ENCODE assay signal across 1 cellular context in the genomic region with DNA sequence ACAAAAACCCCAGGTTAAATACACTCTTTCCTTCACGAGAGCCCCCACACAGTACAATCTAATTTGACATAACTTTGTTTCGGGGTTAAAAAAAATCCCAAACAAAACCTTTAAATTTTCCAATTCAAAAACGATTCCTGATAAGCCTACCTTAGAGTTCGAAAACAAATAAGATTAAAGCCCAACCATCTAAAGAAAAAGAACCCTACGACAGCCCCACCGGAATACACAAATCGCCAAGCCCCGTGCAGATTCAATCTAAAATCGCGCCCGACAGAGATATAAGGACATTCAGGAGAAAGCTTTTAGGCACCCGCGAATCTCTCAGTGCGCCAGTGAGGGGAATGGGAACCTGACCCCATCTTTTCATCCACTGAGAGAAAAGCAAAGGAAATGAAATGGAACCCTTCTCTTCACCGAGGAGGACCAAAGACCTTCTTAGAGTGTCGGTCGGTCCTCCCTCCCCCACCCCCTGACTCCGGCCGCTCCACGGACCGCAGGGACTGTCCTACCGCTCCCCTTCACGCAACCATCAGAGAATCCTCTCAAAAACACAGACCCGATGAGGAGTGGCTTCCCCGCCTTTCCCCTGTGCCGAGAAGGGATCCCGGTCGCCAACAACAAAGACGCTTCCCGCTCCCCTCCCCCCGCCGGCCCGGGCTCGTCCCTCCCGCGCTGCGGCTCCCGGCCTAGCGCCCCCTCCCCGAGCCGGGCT.
TF ChIP-seq lines count a peak whose summit lies in the region.

No MANE protein-coding gene starts in this region.

TF ChIP-seq in SK-N-SH, 30 proteins besides CTCF, POLR2A, EP300 and RAD21 (continued from another document):
- no peak for TF ChIP-seq NFIC (IDR thresholded peaks at IDR 0.05; ENCODE audit: borderline replicate concordance)
- no peak for TF ChIP-seq YY1 (IDR thresholded peaks at IDR 0.05; ENCODE audit: low read depth)
- no peak for TF ChIP-seq FOXJ3 (CRISPR knock-in tag; IDR thresholded peaks at IDR 0.05)
- TF ChIP-seq GABPA (IDR thresholded peaks at IDR 0.05; ENCODE audit: low read depth) = no peak
- TF ChIP-seq MXI1 (IDR thresholded peaks at IDR 0.05; ENCODE audit: low read depth, low read length) = no peak
